8 cellular contexts compared by ENCODE assay signal in genomic region chr17:8997994-8998628, GRCh38. TPM values are rescaled to one million over a fixed set of nuclear protein-coding genes. Genes with fewer than 3 reads are reported as not detected.
DNase-seq lines count a peak whose midpoint lies in the region; ATAC-seq and TF ChIP-seq lines count a peak whose summit lies in the region.

No MANE protein-coding gene starts in this region.

- DNase-seq in ELR (ENCODE audit: low read depth) (peak; percentile 72), HL-60 (ENCODE audit: low read depth in 1 of 2, low spot score in 1 of 2) (peak in 1 of 2 experiments; percentile 60), SK-N-DZ (ENCODE audit: low spot score) (peak; percentile 29), activated gamma-delta T cell treated with Interleukin-2 at 50 U/mL for 16 hours (peak; percentile 81), heart right ventricle (peak in 1 of 2 donors; percentile 62), dedifferentiated amniotic fluid mesenchymal stem cell (ENCODE audit: extremely low spot score) (no peak), NCI-H2107 treated with DMSO at 0.1 percent for 48 hours (lab: John Stamatoyannopoulos, UW; ENCODE audit: unreplicated experiment) (no peak)
- DNase-seq in stimulated activated CD4-positive, alpha-beta T cell treated with anti-CD3 and anti-CD28 coated beads, Interleukin-12 subunit alpha, Interleukin-12 subunit beta, amount 100 ng/mL, for 48 hours (ENCODE audit: low read depth in 2 of 3, low spot score in 1 of 3) = peak; percentile 63 to 69 (median 67)

- no peaks in the 10 kb centered on the region for H3K36me3 ChIP-seq in heart right ventricle

- H3K27ac ChIP-seq in HL-60 (replicated peaks) = no peak overlapping the region
- no peak overlapping the region for H3K27ac ChIP-seq in heart right ventricle

- H3K4me3 ChIP-seq in HL-60 (replicated peaks; ENCODE audit: insufficient read depth, low read length) (no peak overlapping the region), heart right ventricle (no peak overlapping the region)

- TF ChIP-seq CTCF in HL-60 (IDR thresholded peaks at IDR 0.05; ENCODE audit: insufficient read depth, low read length) = peak; percentile 52
- peak; percentile 62 to 97 (median 78) for TF ChIP-seq CTCF in heart right ventricle (IDR thresholded peaks at IDR 0.05)

- intact Hi-C loops in heart right ventricle (cut with DNase I) = loop anchor here in 8 of 10 donors (2.0 to 10.0 kb wide), 6 partner anchors 287 to 529 kb away; no protein-coding TSS in a partner anchor

- WGBS in heart right ventricle, 2 donors = 7 to 10% methylated on average over 9 of the region's 9 CpGs

- peaks cover 0 to 13% (median 0%) of the 10 kb centered on the region in 11 donors for H3K9me3 ChIP-seq in heart right ventricle

- H3K27me3 ChIP-seq in HL-60 (ENCODE audit: insufficient read depth, poor library complexity, severe bottlenecking) (peaks cover 6% of the 10 kb centered on the region), heart right ventricle (peaks cover 0 to 47% (median 16%) of the 10 kb centered on the region in 7 donors)

- peaks cover 0 to 10% (median 5%) of the 10 kb centered on the region in 9 donors for H3K4me1 ChIP-seq in heart right ventricle

- ATAC-seq in heart right ventricle = peak in 5 of 8 donors; percentile 52 to 65 (median 59)

RNA-seq across cellular contexts. Expression of gene NTN1, which starts 23.2 kb away (rescaled TPM):
- polyA plus RNA-seq in SK-N-DZ (2014; cell fraction: cytosol; rRNA removed) = 0.02 and 0.27 TPM in 2 replicates
- 0.20 and 0.42 TPM in 2 replicates for polyA plus RNA-seq in SK-N-DZ (2014; cell fraction: nucleus; rRNA removed)
- total RNA-seq in heart right ventricle = 10 to 100 TPM in 9 of 10 donors, 1 to 10 TPM in 1; 6.2 to 38.7 (median 17.9) TPM
- 1 to 10 TPM; 3.0 to 4.9 TPM for polyA plus RNA-seq in heart right ventricle

RNA-seq across cellular contexts. Expression of gene PIK3R5, which starts 32.6 kb away (rescaled TPM):
- not detected in 2 replicates for polyA plus RNA-seq in SK-N-DZ (2014; cell fraction: cytosol; rRNA removed)
- polyA plus RNA-seq in SK-N-DZ (2014; cell fraction: nucleus; rRNA removed) = not detected in 2 replicates
- 10 to 100 TPM in 1 of 10 donors, 1 to 10 TPM in 7, under 1 TPM in 2; 0.66 to 10.1 (median 2.4) TPM for total RNA-seq in heart right ventricle
- polyA plus RNA-seq in heart right ventricle = 1 to 10 TPM; 1.4 to 2.0 TPM

Comparison
In these comparisons a context has a peak if more than half of its experiments do, and no peak if none do; other contexts are left out.
1. DNase-seq: peak in ELR (single experiment), SK-N-DZ (single experiment), activated gamma-delta T cell treated with Interleukin-2 at 50 U/mL for 16 hours (single experiment) and stimulated activated CD4-positive, alpha-beta T cell treated with anti-CD3 and anti-CD28 coated beads, Interleukin-12 subunit alpha, Interleukin-12 subunit beta, amount 100 ng/mL, for 48 hours (3 of 3); none in dedifferentiated amniotic fluid mesenchymal stem cell (single experiment) and NCI-H2107 treated with DMSO at 0.1 percent for 48 hours (single experiment).